Comparison of ENCODE assay signal across 14 cellular contexts in genomic region chr9:136010615-136011341, GRCh38. TPM values are rescaled to one million over a fixed set of nuclear protein-coding genes. Genes with fewer than 3 reads are reported as not detected.
DNase-seq lines count a peak whose midpoint lies in the region; ATAC-seq, FAIRE-seq and TF ChIP-seq lines count a peak whose summit lies in the region.
"Had no signal": no experiment of that assay in that cellular context is flagged by ENCODE, and none has a peak within 500 bp of the region (broad histone marks: within the 10 kb centered on the region; RNA-seq: fewer than 3 reads in every experiment).

No MANE protein-coding gene starts in this region.

- no peak overlapping the region for H3K27ac ChIP-seq in HEK293 (ENCODE audit: extremely low read depth, low read depth, low read length)
- peak overlapping the region; percentile 50 for H3K27ac ChIP-seq in duodenal mucosa (ENCODE audit: low read depth, low read length)
- peak overlapping the region; percentile 72 for H3K27ac ChIP-seq in skeletal muscle tissue (ENCODE audit: low read depth, low read length)

- FAIRE-seq in GM12892 (lab: Jason Lieb, UNC) = no peak
- FAIRE-seq: frontal cortex, urothelium cell line had no signal

- no peaks in the 10 kb centered on the region for H3K9me3 ChIP-seq in HEK293 (ENCODE audit: control insufficient read depth, insufficient read depth, low read depth, low read length)
- H3K9me3 ChIP-seq in duodenal mucosa (ENCODE audit: control insufficient read depth in 1 of 2, low read length in 2 of 2) = no peaks in the 10 kb centered on the region
- H3K9me3 ChIP-seq in skeletal muscle tissue (ENCODE audit: control insufficient read depth in 3 of 3, low read length in 3 of 3) = no peaks in the 10 kb centered on the region

- ATAC-seq in HG02981 (IDR thresholded peaks at IDR 0.05; ENCODE audit: unreplicated experiment) = no peak

- H3K4me3 ChIP-seq in HEK293 (ENCODE audit: low read depth, low read length) (no peak overlapping the region), duodenal mucosa (ENCODE audit: low read depth in 1 of 2, low read length in 2 of 2) (no peak overlapping the region), skeletal muscle tissue (ENCODE audit: low read length in 3 of 3) (no peak overlapping the region)

- DNase-seq in left kidney (ENCODE audit: low read depth, low spot score) = peak; percentile 49
- no peak for DNase-seq in NCI-H446 (lab: John Stamatoyannopoulos, UW)
- no peak for DNase-seq in activated CD4-positive, alpha-beta T cell treated with anti-CD3 and anti-CD28 coated beads, Interleukin-2, amount 50 U/mL, for 4 hours
- no peak for DNase-seq in GM12892 (ENCODE audit: insufficient read length)
- DNase-seq: activated CD4-positive, alpha-beta T cell treated with anti-CD3 and anti-CD28 coated beads, Interleukin-2, amount 50 U/mL, for 1 hour; effector CD4-positive, alpha-beta T cell; NCI-H187; NCI-H748 treated with DMSO at 0.1 percent for 48 hours had no signal

- no peak for TF ChIP-seq POLR2A in GM12892 (IDR thresholded peaks at IDR 0.05; ENCODE audit: low read depth, low read length)

- CTCF ChIA-PET in HEK293 (lab: Yijun Ruan, JAX) = no interaction called here

- POLR2A ChIA-PET in HEK293 (lab: Yijun Ruan, JAX) = no interaction called here

- H3K27me3 ChIP-seq in duodenal mucosa (ENCODE audit: control insufficient read depth in 1 of 2, insufficient read depth in 2 of 2, low read length in 2 of 2) = no peaks in the 10 kb centered on the region
- H3K27me3 ChIP-seq in skeletal muscle tissue (ENCODE audit: control insufficient read depth in 3 of 3, insufficient read depth in 3 of 3, low read length in 3 of 3) = no peaks in the 10 kb centered on the region

- TF ChIP-seq CTCF in HEK293 (tag by site-specific recombination; IDR thresholded peaks at IDR 0.05) = no peak

- no peaks in the 10 kb centered on the region for H3K4me1 ChIP-seq in HEK293 (ENCODE audit: control insufficient read depth, insufficient read depth, low read length)
- no peaks in the 10 kb centered on the region for H3K4me1 ChIP-seq in duodenal mucosa (ENCODE audit: control insufficient read depth in 1 of 2, insufficient read depth in 2 of 2, low read length in 2 of 2)
- H3K4me1 ChIP-seq in skeletal muscle tissue (ENCODE audit: control insufficient read depth in 3 of 3, insufficient read depth in 3 of 3, low read length in 3 of 3) = peaks cover 6 to 23% (median 23%) of the 10 kb centered on the region in 3 donors

- H3K36me3 ChIP-seq in HEK293 (ENCODE audit: control insufficient read depth in 2 of 2, insufficient read depth in 1 of 2, low read length in 2 of 2) (peaks cover 0 to 41% of the 10 kb centered on the region in 2 experiments; a peak in 1 of 3 replicates), duodenal mucosa (ENCODE audit: control insufficient read depth in 1 of 2, insufficient read depth in 2 of 2, low read length in 2 of 2) (peaks cover 0 to 21% of the 10 kb centered on the region in 2 donors), skeletal muscle tissue (ENCODE audit: control insufficient read depth in 3 of 3, insufficient read depth in 3 of 3, low read length in 3 of 3) (peaks cover 0 to 13% (median 13%) of the 10 kb centered on the region in 3 donors)

- H3K9ac ChIP-seq in duodenal mucosa (ENCODE audit: low read depth in 1 of 2, low read length in 2 of 2) (no peak overlapping the region), skeletal muscle tissue (ENCODE audit: low read depth in 1 of 3, low read length in 3 of 3) (no peak overlapping the region)

TF ChIP-seq in HEK293, 187 proteins besides CTCF, POLR2A, EP300 and RAD21:
- no peak for TF ChIP-seq HOXD13 (CRISPR knock-in tag; IDR thresholded peaks at IDR 0.05; ENCODE audit: borderline replicate concordance)
- TF ChIP-seq ZSCAN4 (tag by site-specific recombination; IDR thresholded peaks at IDR 0.05) = 0 out of 2 replicates have a peak, but pooled peaks have one; percentile 9
- no peak for TF ChIP-seq SCRT1 (tag by site-specific recombination; IDR thresholded peaks at IDR 0.05; ENCODE audit: borderline replicate concordance)
- TF ChIP-seq, protein P1, sequence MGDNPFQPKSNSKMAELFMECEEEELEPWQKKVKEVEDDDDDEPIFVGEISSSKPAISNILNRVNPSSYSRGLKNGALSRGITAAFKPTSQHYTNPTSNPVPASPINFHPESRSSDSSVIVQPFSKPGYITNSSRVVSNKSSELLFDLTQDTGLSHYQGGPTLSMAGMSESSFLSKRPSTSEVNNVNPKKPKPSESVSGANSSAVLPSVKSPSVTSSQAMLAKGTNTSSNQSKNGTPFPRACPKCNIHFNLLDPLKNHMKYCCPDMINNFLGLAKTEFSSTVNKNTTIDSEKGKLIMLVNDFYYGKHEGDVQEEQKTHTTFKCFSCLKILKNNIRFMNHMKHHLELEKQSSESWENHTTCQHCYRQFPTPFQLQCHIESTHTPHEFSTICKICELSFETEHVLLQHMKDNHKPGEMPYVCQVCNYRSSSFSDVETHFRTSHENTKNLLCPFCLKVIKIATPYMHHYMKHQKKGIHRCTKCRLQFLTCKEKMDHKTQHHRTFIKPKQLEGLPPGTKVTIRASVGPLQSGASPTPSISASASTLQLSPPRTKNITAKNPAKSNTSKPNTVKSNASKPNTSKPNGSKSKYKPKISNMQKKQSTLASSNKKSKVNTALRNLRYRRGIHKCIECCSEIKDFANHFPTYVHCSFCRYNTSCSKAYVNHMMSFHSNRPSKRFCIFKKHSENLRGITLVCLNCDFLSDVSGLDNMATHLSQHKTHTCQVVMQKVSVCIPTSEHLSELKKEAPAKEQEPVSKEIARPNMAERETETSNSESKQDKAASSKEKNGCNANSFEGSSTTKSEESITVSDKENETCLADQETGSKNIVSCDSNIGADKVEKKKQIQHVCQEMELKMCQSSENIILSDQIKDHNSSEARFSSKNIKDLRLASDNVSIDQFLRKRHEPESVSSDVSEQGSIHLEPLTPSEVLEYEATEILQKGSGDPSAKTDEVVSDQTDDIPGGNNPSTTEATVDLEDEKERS (tag by site-specific recombination; IDR thresholded peaks at IDR 0.05) = no peak

RNA-seq across cellular contexts. Expression of gene UBAC1, which starts 49.6 kb away (rescaled TPM):
- 37.6 TPM for total RNA-seq in skeletal muscle tissue
- 28.2 TPM for polyA plus RNA-seq in GM12892 (2012; ENCODE audit: missing spikeins)
